ENCODE assay signal across 18 cellular contexts in genomic region chr14:65267856-65268255, GRCh38.
"Had no signal": no experiment of that assay in that cellular context is flagged by ENCODE, and none has a peak within 500 bp of the region (broad histone marks: within the 10 kb centered on the region; RNA-seq: fewer than 3 reads in every experiment).

No MANE protein-coding gene starts in this region.

- H3K27me3 ChIP-seq: gastrocnemius medialis, suprapubic skin had no signal

- H3K27ac Mint-ChIP-seq: activated naive CD4-positive, alpha-beta T cell treated with anti-CD3 and anti-CD28 coated beads, Interleukin-2, amount 10 ng/mL, durations not matched to agents 7 days and 5 days had no signal

- H3K4me1 ChIP-seq: gastrocnemius medialis, heart right ventricle had no signal

- H3K9me3 ChIP-seq: gastrocnemius medialis, heart right ventricle, suprapubic skin had no signal

- H3K27ac ChIP-seq: coronary artery, gastrocnemius medialis, heart right ventricle, suprapubic skin had no signal

- H3K27me3 Mint-ChIP-seq: naive B cell had no signal

- H3K4me3 Mint-ChIP-seq: activated naive CD4-positive, alpha-beta T cell treated with anti-CD3 and anti-CD28 coated beads, Interleukin-2, amount 10 ng/mL, durations not matched to agents 7 days and 5 days; naive B cell had no signal

- H3K9me3 Mint-ChIP-seq: activated naive CD4-positive, alpha-beta T cell treated with anti-CD3 and anti-CD28 coated beads, Interleukin-2, amount 10 ng/mL, durations not matched to agents 7 days and 5 days had no signal

- H3K4me3 ChIP-seq: coronary artery, gastrocnemius medialis, heart right ventricle, lung, suprapubic skin had no signal

- ATAC-seq: gastrocnemius medialis, heart right ventricle had no signal

- H3K36me3 ChIP-seq: gastrocnemius medialis, heart right ventricle, suprapubic skin had no signal

- DNase-seq: activated CD4-positive, alpha-beta T cell treated with anti-CD3 and anti-CD28 coated beads, Interleukin-2, amount 50 U/mL, for 1 hour; activated naive CD4-positive, alpha-beta T cell treated with anti-CD3 and anti-CD28 coated beads, Interleukin-2, amount 10 ng/mL, durations not matched to agents 7 days and 5 days; central memory CD4-positive, alpha-beta T cell; effector CD4-positive, alpha-beta T cell; gastrocnemius medialis; heart right ventricle; midbrain; naive B cell; posterior cingulate gyrus; stimulated activated CD4-positive, alpha-beta T cell treated with anti-CD3 and anti-CD28 coated beads, Interleukin-15, amount 100 ng/mL, for 24 hours; stimulated activated CD4-positive, alpha-beta T cell treated with anti-CD3 and anti-CD28 coated beads, Interleukin-4, amount 100 ng/mL, for 24 hours; stimulated activated CD8-positive, alpha-beta memory T cell treated with anti-CD3 and anti-CD28 coated beads, Interleukin-4, amount 100 ng/mL, for 48 hours; stimulated activated naive CD4-positive, alpha-beta T cell treated with Interleukin-2 at 50 U/mL for 16 hours; T-helper 2 cell; trophoblast cell had no signal

- H3K36me3 Mint-ChIP-seq: naive B cell had no signal
